ENCODE assay signal across 14 cellular contexts in genomic region chr14:91227183-91227628, GRCh38. TPM values are rescaled to one million over a fixed set of nuclear protein-coding genes. Genes with fewer than 3 reads are reported as not detected.
DNase-seq lines count a peak whose midpoint lies in the region; ATAC-seq, FAIRE-seq and TF ChIP-seq lines count a peak whose summit lies in the region.
"Had no signal": no experiment of that assay in that cellular context is flagged by ENCODE, and none has a peak within 500 bp of the region (broad histone marks: within the 10 kb centered on the region; RNA-seq: fewer than 3 reads in every experiment).

No MANE protein-coding gene starts in this region.

- 94 to 100% methylated on average over 4 to 7 of the region's 7 CpGs for WGBS in endodermal cell (ENCODE audit: insufficient coverage in 1 of 2, insufficient read length in 1 of 2), 2 experiments

- no peaks in the 10 kb centered on the region for H3K79me2 ChIP-seq in astrocyte (ENCODE audit: insufficient read depth, low read length)

- H3K27me3 ChIP-seq in astrocyte (ENCODE audit: insufficient read depth, low read length) (no peaks in the 10 kb centered on the region), endodermal cell (ENCODE audit: control insufficient read depth, insufficient read depth, low read length, poor library complexity, severe bottlenecking) (no peaks in the 10 kb centered on the region)
- H3K27me3 ChIP-seq: pancreas had no signal

- H3K27ac Mint-ChIP-seq in activated T-cell treated with anti-CD3 and anti-CD28 coated beads, Interleukin-2, amount 50 U/mL, for 24 hours: peak overlapping the region; percentile 99
- H3K27ac Mint-ChIP-seq in T-helper 17 cell (peak overlapping the region; percentile 100), astrocyte (ENCODE audit: unreplicated experiment) (peak overlapping the region; percentile 12), endodermal cell (no peak overlapping the region)
- peak overlapping the region; percentile 52 for H3K27ac Mint-ChIP-seq in stimulated activated naive B cell treated with anti-CD40 and anti-IgM and Interleukin-4, amounts not matched to agents 10 μg/mL and 1 μg/mL and 100 μg/mL, for 72 hours

- H2AFZ ChIP-seq in astrocyte (ENCODE audit: low read depth, low read length): no peak overlapping the region

- H3K4me3 Mint-ChIP-seq in activated T-cell treated with anti-CD3 and anti-CD28 coated beads, Interleukin-2, amount 50 U/mL, for 24 hours: peak overlapping the region; percentile 72
- H3K4me3 Mint-ChIP-seq in T-helper 17 cell (peak overlapping the region; percentile 90), astrocyte (ENCODE audit: unreplicated experiment) (no peak overlapping the region), endodermal cell (no peak overlapping the region)
- H3K4me3 Mint-ChIP-seq in stimulated activated naive B cell treated with anti-CD40 and anti-IgM and Interleukin-4, amounts not matched to agents 10 μg/mL and 1 μg/mL and 100 μg/mL, for 72 hours: no peak overlapping the region
- H3K4me3 Mint-ChIP-seq: brain had no signal

- CTCF ChIA-PET in HEK293T (lab: Yijun Ruan, JAX): no interaction called here

- no peak overlapping the region for H3K4me3 ChIP-seq in astrocyte (ENCODE audit: insufficient read depth, low read depth, low read length)
- H3K4me3 ChIP-seq in endodermal cell (ENCODE audit: low read length): no peak overlapping the region
- H3K4me3 ChIP-seq: pancreas had no signal

- no peaks in the 10 kb centered on the region for H4K20me1 ChIP-seq in astrocyte (ENCODE audit: insufficient read depth, low read length)

- POLR2A ChIA-PET in HEK293T (lab: Yijun Ruan, JAX): no interaction called here

- no peak for ATAC-seq in T-helper 17 cell
- no peak for ATAC-seq in stimulated activated naive B cell treated with anti-CD40 and anti-IgM and Interleukin-4, amounts not matched to agents 10 μg/mL and 1 μg/mL and 100 μg/mL, for 72 hours (replicated peaks)
- ATAC-seq: pancreas had no signal

- H3K36me3 ChIP-seq in astrocyte (ENCODE audit: insufficient read depth, low read length) (no peaks in the 10 kb centered on the region), endodermal cell (ENCODE audit: control insufficient read depth, insufficient read depth, low read length) (no peaks in the 10 kb centered on the region)
- H3K36me3 ChIP-seq: pancreas had no signal

- H3K27ac ChIP-seq in astrocyte (ENCODE audit: low read depth, low read length) (no peak overlapping the region), endodermal cell (ENCODE audit: low read depth, low read length) (no peak overlapping the region)
- H3K27ac ChIP-seq: pancreas had no signal

- no peaks in the 10 kb centered on the region for H3K9me3 ChIP-seq in T-helper 17 cell (ENCODE audit: control insufficient read depth, low read length, poor library complexity, severe bottlenecking)
- H3K9me3 ChIP-seq in astrocyte (ENCODE audit: insufficient read depth, low read depth, low read length): no peaks in the 10 kb centered on the region
- peaks cover 15% of the 10 kb centered on the region for H3K9me3 ChIP-seq in endodermal cell (ENCODE audit: control insufficient read depth, low read length)
- H3K9me3 ChIP-seq: pancreas had no signal

- FAIRE-seq in astrocyte (lab: Jason Lieb, UNC): no peak
- FAIRE-seq: frontal cortex, pancreas had no signal

- peak; percentile 53 for DNase-seq in activated T-cell treated with anti-CD3 and anti-CD28 coated beads, Interleukin-2, amount 50 U/mL, for 24 hours
- DNase-seq in activated T-cell treated with anti-CD3 and anti-CD28 coated beads, Interleukin-2, amount 50 U/mL, for 1 hour: no peak
- DNase-seq in T-helper 17 cell (no peak), astrocyte (ENCODE audit: low read depth) (peak; percentile 17), COLO668 (lab: John Stamatoyannopoulos, UW; ENCODE audit: unreplicated experiment) (no peak), endodermal cell (no peak), HEK293T (ENCODE audit: extremely low spot score) (no peak)
- no peak for DNase-seq in stimulated activated naive B cell treated with anti-CD40 and anti-IgM and Interleukin-4, amounts not matched to agents 10 μg/mL and 1 μg/mL and 100 μg/mL, for 72 hours
- DNase-seq: effector CD8-positive, alpha-beta T cell; midbrain; NCI-H446; pancreas had no signal

- H3K9me3 Mint-ChIP-seq in activated T-cell treated with anti-CD3 and anti-CD28 coated beads, Interleukin-2, amount 50 U/mL, for 24 hours: peaks cover 16% of the 10 kb centered on the region
- peaks cover 11% of the 10 kb centered on the region for H3K9me3 Mint-ChIP-seq in astrocyte (ENCODE audit: unreplicated experiment)
- no peaks in the 10 kb centered on the region for H3K9me3 Mint-ChIP-seq in stimulated activated naive B cell treated with anti-CD40 and anti-IgM and Interleukin-4, amounts not matched to agents 10 μg/mL and 1 μg/mL and 100 μg/mL, for 72 hours
- H3K9me3 Mint-ChIP-seq in endodermal cell: peaks cover 10% of the 10 kb centered on the region

- H3K4me1 ChIP-seq in astrocyte (ENCODE audit: insufficient read depth, low read length): peaks cover 30% of the 10 kb centered on the region
- H3K4me1 ChIP-seq in endodermal cell (ENCODE audit: control insufficient read depth, insufficient read depth, low read length): no peaks in the 10 kb centered on the region
- H3K4me1 ChIP-seq: pancreas had no signal

- peaks cover 65% of the 10 kb centered on the region for H3K36me3 Mint-ChIP-seq in activated T-cell treated with anti-CD3 and anti-CD28 coated beads, Interleukin-2, amount 50 U/mL, for 24 hours (ENCODE audit: low read depth)
- H3K36me3 Mint-ChIP-seq in T-helper 17 cell (ENCODE audit: low read depth) (peaks cover 3% of the 10 kb centered on the region), astrocyte (ENCODE audit: low read depth, unreplicated experiment) (peaks cover 13% of the 10 kb centered on the region), endodermal cell (ENCODE audit: low read depth) (peaks cover 13% of the 10 kb centered on the region)
- peaks cover 25 to 39% of the 10 kb centered on the region in 2 donors for H3K36me3 Mint-ChIP-seq in stimulated activated naive B cell treated with anti-CD40 and anti-IgM and Interleukin-4, amounts not matched to agents 10 μg/mL and 1 μg/mL and 100 μg/mL, for 72 hours

- H3K27me3 Mint-ChIP-seq in activated T-cell treated with anti-CD3 and anti-CD28 coated beads, Interleukin-2, amount 50 U/mL, for 24 hours: no peaks in the 10 kb centered on the region
- H3K27me3 Mint-ChIP-seq in T-helper 17 cell (no peaks in the 10 kb centered on the region), astrocyte (ENCODE audit: low read depth, unreplicated experiment) (peaks cover under 1% of the 10 kb centered on the region), endodermal cell (ENCODE audit: insufficient read depth) (no peaks in the 10 kb centered on the region)
- no peaks in the 10 kb centered on the region for H3K27me3 Mint-ChIP-seq in stimulated activated naive B cell treated with anti-CD40 and anti-IgM and Interleukin-4, amounts not matched to agents 10 μg/mL and 1 μg/mL and 100 μg/mL, for 72 hours
- H3K27me3 Mint-ChIP-seq: brain had no signal

- TF ChIP-seq CTCF in astrocyte (IDR thresholded peaks at IDR 0.05; ENCODE audit: insufficient read depth, low read depth, low read length) (no peak), endodermal cell (conservative IDR thresholded peaks at IDR 0.05) (no peak)

- no peak overlapping the region for H3K4me2 ChIP-seq in astrocyte (ENCODE audit: low read length)

- peaks cover 99% of the 10 kb centered on the region for H3K4me1 Mint-ChIP-seq in activated T-cell treated with anti-CD3 and anti-CD28 coated beads, Interleukin-2, amount 50 U/mL, for 24 hours (ENCODE audit: low read depth)
- H3K4me1 Mint-ChIP-seq in T-helper 17 cell (peaks cover 72% of the 10 kb centered on the region), astrocyte (ENCODE audit: low read depth, unreplicated experiment) (peaks cover 30% of the 10 kb centered on the region), endodermal cell (no peaks in the 10 kb centered on the region)
- peaks cover 51 to 74% of the 10 kb centered on the region in 2 donors for H3K4me1 Mint-ChIP-seq in stimulated activated naive B cell treated with anti-CD40 and anti-IgM and Interleukin-4, amounts not matched to agents 10 μg/mL and 1 μg/mL and 100 μg/mL, for 72 hours
- H3K4me1 Mint-ChIP-seq: brain had no signal

- H3K9ac ChIP-seq in astrocyte (ENCODE audit: low read length) (no peak overlapping the region), endodermal cell (ENCODE audit: extremely low read depth, low read length, poor library complexity, severe bottlenecking) (no peak overlapping the region)

TF ChIP-seq in HEK293T, 16 proteins besides CTCF, POLR2A, EP300 and RAD21:
- no peak for TF ChIP-seq BHLHE40 (IDR thresholded peaks at IDR 0.05; ENCODE audit: borderline replicate concordance)
- TF ChIP-seq TARDBP (IDR thresholded peaks at IDR 0.05): no peak
- no peak for TF ChIP-seq ELF4 (IDR thresholded peaks at IDR 0.05)
- TF ChIP-seq NFRKB (IDR thresholded peaks at IDR 0.05): no peak
- TF ChIP-seq CTBP1 (IDR thresholded peaks at IDR 0.05; ENCODE audit: borderline replicate concordance): no peak
- TF ChIP-seq SUZ12 (IDR thresholded peaks at IDR 0.05): no peak
- no peak for TF ChIP-seq FOXA1 (IDR thresholded peaks at IDR 0.05)
- no peak for TF ChIP-seq SP1 (IDR thresholded peaks at IDR 0.05)
- TF ChIP-seq, protein P1, sequence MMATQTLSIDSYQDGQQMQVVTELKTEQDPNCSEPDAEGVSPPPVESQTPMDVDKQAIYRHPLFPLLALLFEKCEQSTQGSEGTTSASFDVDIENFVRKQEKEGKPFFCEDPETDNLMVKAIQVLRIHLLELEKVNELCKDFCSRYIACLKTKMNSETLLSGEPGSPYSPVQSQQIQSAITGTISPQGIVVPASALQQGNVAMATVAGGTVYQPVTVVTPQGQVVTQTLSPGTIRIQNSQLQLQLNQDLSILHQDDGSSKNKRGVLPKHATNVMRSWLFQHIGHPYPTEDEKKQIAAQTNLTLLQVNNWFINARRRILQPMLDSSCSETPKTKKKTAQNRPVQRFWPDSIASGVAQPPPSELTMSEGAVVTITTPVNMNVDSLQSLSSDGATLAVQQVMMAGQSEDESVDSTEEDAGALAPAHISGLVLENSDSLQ (IDR thresholded peaks at IDR 0.05): no peak
- no peak for TF ChIP-seq LEF1 (IDR thresholded peaks at IDR 0.05; ENCODE audit: borderline replicate concordance)
- no peak for TF ChIP-seq HDGF (IDR thresholded peaks at IDR 0.05; ENCODE audit: borderline replicate concordance)
- no peak for TF ChIP-seq FOXM1 (IDR thresholded peaks at IDR 0.05; ENCODE audit: borderline replicate concordance)
- TF ChIP-seq L3MBTL2 (conservative IDR thresholded peaks at IDR 0.05): no peak
- no peak for TF ChIP-seq ZNF384 (IDR thresholded peaks at IDR 0.05)
- TF ChIP-seq ARNT (IDR thresholded peaks at IDR 0.05): no peak
- TF ChIP-seq FOXK2 (IDR thresholded peaks at IDR 0.05): no peak

RNA-seq across cellular contexts. Expression of gene GPR68, which starts 17.3 kb away (rescaled TPM):
- total RNA-seq in T-helper 17 cell (10 to 100 TPM in 1 of 2 donors, 1 to 10 TPM in 1; 7.6 to 12.4 TPM), astrocyte (0.38 and 0.50 TPM in 2 replicates), endodermal cell (under 1 TPM; 0.38 to 0.44 TPM)
- polyA plus RNA-seq in endodermal cell (2013, experiment 1 of 2): 0.57 TPM
- 0.58 TPM for polyA plus RNA-seq in endodermal cell (2013, experiment 2 of 2)

Comparison
In these comparisons a context has a peak if more than half of its experiments do, and no peak if none do; other contexts are left out.
1. DNase-seq: peak in activated T-cell treated with anti-CD3 and anti-CD28 coated beads, Interleukin-2, amount 50 U/mL, for 24 hours (single experiment) and astrocyte (single experiment); none in activated T-cell treated with anti-CD3 and anti-CD28 coated beads, Interleukin-2, amount 50 U/mL, for 1 hour (single experiment), T-helper 17 cell (0 of 3), stimulated activated naive B cell treated with anti-CD40 and anti-IgM and Interleukin-4, amounts not matched to agents 10 μg/mL and 1 μg/mL and 100 μg/mL, for 72 hours (single experiment), COLO668 (single experiment), endodermal cell (single experiment) and HEK293T (single experiment).
2. H3K4me3 Mint-ChIP-seq: peak in activated T-cell treated with anti-CD3 and anti-CD28 coated beads, Interleukin-2, amount 50 U/mL, for 24 hours (single experiment) and T-helper 17 cell (single experiment); none in astrocyte (single experiment), stimulated activated naive B cell treated with anti-CD40 and anti-IgM and Interleukin-4, amounts not matched to agents 10 μg/mL and 1 μg/mL and 100 μg/mL, for 72 hours (0 of 2) and endodermal cell (single experiment).